ENCODE assay signal across 8 cellular contexts in the genomic region with DNA sequence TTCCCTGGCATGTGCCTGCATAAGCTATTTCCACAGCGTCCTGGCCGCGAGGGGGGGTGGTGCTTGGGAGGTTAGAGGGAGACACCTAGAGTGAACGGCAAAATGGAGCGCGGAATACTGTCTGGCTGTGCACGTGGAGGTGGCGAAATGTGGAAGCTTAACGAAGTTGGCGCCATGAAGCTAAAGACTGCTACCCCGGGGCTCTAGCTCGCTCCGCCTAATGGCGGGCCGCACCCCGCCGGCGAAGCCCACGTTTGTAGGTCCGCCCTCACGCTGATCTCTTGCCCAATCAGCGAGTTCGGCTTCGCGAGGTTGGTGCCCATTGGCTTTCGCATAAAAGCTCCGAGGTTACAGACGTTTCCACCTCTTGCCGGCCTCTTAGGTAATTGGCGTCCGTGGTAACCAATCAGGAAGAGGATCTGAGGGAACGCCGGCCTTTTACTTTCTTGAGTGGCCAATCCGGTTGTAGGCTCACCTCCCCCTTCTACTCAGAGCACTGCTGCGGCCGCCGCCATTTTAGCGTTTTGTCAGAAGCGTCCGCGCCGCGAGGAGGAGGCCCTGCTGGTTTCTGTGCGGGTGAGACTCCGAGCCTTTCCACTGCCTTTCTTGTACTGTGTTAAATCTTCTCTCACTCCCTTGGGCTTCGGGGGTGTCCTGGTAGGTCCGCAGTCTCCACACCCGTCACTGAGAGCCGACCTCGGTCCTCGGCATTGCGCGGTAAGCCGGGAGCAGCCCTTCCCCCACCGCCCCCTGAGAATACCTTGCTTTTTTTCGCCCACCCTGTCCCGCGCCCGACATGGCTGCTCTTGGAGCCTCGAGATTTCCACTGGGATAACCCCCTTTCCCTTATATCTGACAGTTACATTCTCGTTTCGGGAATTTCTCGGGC. TPM values are rescaled to one million over a fixed set of nuclear protein-coding genes. Genes with fewer than 3 reads are reported as not detected.
DNase-seq lines count a peak whose midpoint lies in the region; ATAC-seq and TF ChIP-seq lines count a peak whose summit lies in the region.

A gene with protein sequence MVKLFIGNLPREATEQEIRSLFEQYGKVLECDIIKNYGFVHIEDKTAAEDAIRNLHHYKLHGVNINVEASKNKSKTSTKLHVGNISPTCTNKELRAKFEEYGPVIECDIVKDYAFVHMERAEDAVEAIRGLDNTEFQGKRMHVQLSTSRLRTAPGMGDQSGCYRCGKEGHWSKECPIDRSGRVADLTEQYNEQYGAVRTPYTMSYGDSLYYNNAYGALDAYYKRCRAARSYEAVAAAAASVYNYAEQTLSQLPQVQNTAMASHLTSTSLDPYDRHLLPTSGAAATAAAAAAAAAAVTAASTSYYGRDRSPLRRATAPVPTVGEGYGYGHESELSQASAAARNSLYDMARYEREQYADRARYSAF (plus strand): TSS at position 527 of the 889 bp plus-strand sequence. CDS start 1,009 bp downstream, outside the sequence.

- peaks cover 55% of the 10 kb centered on the region for H3K36me3 Mint-ChIP-seq in WTC11

- peak within 1 kb of the TSS; percentile 99 for H3K4me3 Mint-ChIP-seq in WTC11

- WGBS in smooth muscle cell (ENCODE audit: low lambda C conversion rate): under 1% methylated on average over 63 of the region's 63 CpGs

- peak within 1 kb of the TSS; percentile 95 for H3K9ac ChIP-seq in smooth muscle cell (ENCODE audit: low read depth)

- peaks cover 88% of the 10 kb centered on the region for H3K79me2 ChIP-seq in smooth muscle cell (ENCODE audit: low read depth)

- H3K9me3 Mint-ChIP-seq in WTC11: no peaks in the 10 kb centered on the region

- H4K20me1 ChIP-seq in smooth muscle cell (ENCODE audit: low read depth): peaks cover 94% of the 10 kb centered on the region

- H2AFZ ChIP-seq in smooth muscle cell (ENCODE audit: low read depth): no peak within 1 kb of the TSS

- H3K4me3 ChIP-seq in cardiac fibroblast (replicated peaks in 1 of 2; ENCODE audit: low read depth in 2 of 2, low read length in 2 of 2) (peak within 1 kb of the TSS; percentile 80 to 82), smooth muscle cell (peak within 1 kb of the TSS; percentile 88)

- CTCF ChIA-PET in WTC11 (lab: Charles Lee): interaction anchor here (0.5 to 2.1 kb wide), 20 partner anchors 14 to 338 kb away, joined by 3 to 23 read pairs (median 4); a partner anchor contains a TSS

- H3K36me3 ChIP-seq in smooth muscle cell (ENCODE audit: low read depth): peaks cover 9% of the 10 kb centered on the region

- H3K4me2 ChIP-seq in smooth muscle cell: peak within 1 kb of the TSS; percentile 96

- POLR2A ChIA-PET in WTC11 (lab: Charles Lee): interaction anchor here (0.5 to 3.0 kb wide), 31 partner anchors 9 to 309 kb away, joined by 3 to 38 read pairs (median 5); a partner anchor contains a TSS

- peak within 1 kb of the TSS; percentile 99 for H3K27ac Mint-ChIP-seq in WTC11

- H3K27me3 ChIP-seq in smooth muscle cell (ENCODE audit: low read depth): no peaks in the 10 kb centered on the region

- H3K9me3 ChIP-seq in smooth muscle cell (replicated peaks; ENCODE audit: low read depth): no peaks in the 10 kb centered on the region

- peaks cover 60% of the 10 kb centered on the region for H3K4me1 Mint-ChIP-seq in WTC11

- peaks cover 40% of the 10 kb centered on the region for H3K4me1 ChIP-seq in smooth muscle cell (ENCODE audit: low read depth)

- TF ChIP-seq CTCF in WTC11 (IDR thresholded peaks at IDR 0.05) (no peak), cardiac fibroblast (IDR thresholded peaks at IDR 0.05; ENCODE audit: low read depth, low read length) (peak; percentile 22), smooth muscle cell (IDR thresholded peaks at IDR 0.05; ENCODE audit: borderline replicate concordance, insufficient read depth, poor library complexity, severe bottlenecking) (no peak)

- H3K27me3 Mint-ChIP-seq in WTC11 (ENCODE audit: low read depth): no peaks in the 10 kb centered on the region

- ATAC-seq in GM18909 (IDR thresholded peaks at IDR 0.05; ENCODE audit: poor library complexity, unreplicated experiment): peak; percentile 97
- peak; percentile 94 for ATAC-seq in HG03175 (IDR thresholded peaks at IDR 0.05; ENCODE audit: unreplicated experiment)
- ATAC-seq in WTC11: peak; percentile 96

- H3K27ac ChIP-seq in smooth muscle cell (ENCODE audit: low read depth): peak within 1 kb of the TSS; percentile 94

- peak; percentile 99 for DNase-seq in AG08396 (ENCODE audit: low spot score)
- peak; percentile 100 for DNase-seq in NCI-H226
- peak; percentile 97 for DNase-seq in WTC11 (ENCODE audit: low spot score)
- DNase-seq in cardiac fibroblast (ENCODE audit: low read depth in 2 of 2): peak; percentile 100
- DNase-seq in iPS-NIHi7 (ENCODE audit: extremely low spot score): peak; percentile 99
- DNase-seq in smooth muscle cell (lab: John Stamatoyannopoulos, UW; ENCODE audit: unreplicated experiment): peak; percentile 78

- H3F3A ChIP-seq in smooth muscle cell (ENCODE audit: low read depth): peaks cover 40% of the 10 kb centered on the region

TF ChIP-seq in WTC11, 78 proteins besides CTCF, POLR2A, EP300 and RAD21 (continues in another document):
- TF ChIP-seq FOXP1 (CRISPR knock-in tag; IDR thresholded peaks at IDR 0.05; ENCODE audit: borderline replicate concordance) (peak; percentile 75; the same call in 1 of the 2 replicates), ZBTB21 (CRISPR knock-in tag; IDR thresholded peaks at IDR 0.05; ENCODE audit: borderline replicate concordance) (no peak), ZNF416 (CRISPR knock-in tag; IDR thresholded peaks at IDR 0.05) (peak; percentile 40; the same call in 1 of the 2 replicates), ZNF671 (CRISPR knock-in tag; IDR thresholded peaks at IDR 0.05) (0 out of 2 replicates have a peak, but pooled peaks have one; percentile 64), TEAD1 (CRISPR knock-in tag; IDR thresholded peaks at IDR 0.05) (no peak; the same call in none of the 2 replicates), SMAD4 (CRISPR knock-in tag; IDR thresholded peaks at IDR 0.05) (no peak), OVOL2 (CRISPR knock-in tag; IDR thresholded peaks at IDR 0.05; ENCODE audit: borderline replicate concordance) (no peak), IRF2 (CRISPR knock-in tag; IDR thresholded peaks at IDR 0.05; ENCODE audit: borderline replicate concordance, low read depth) (no peak), HMGA2 (CRISPR knock-in tag; IDR thresholded peaks at IDR 0.05) (no peak), SMAD3 (CRISPR knock-in tag; IDR thresholded peaks at IDR 0.05; ENCODE audit: borderline replicate concordance) (peak; percentile 53; the same call in 1 of the 2 replicates), ETV6 (CRISPR knock-in tag; IDR thresholded peaks at IDR 0.05) (peak; percentile 18; the same call in 1 of the 2 replicates), ZNF263 (CRISPR knock-in tag; IDR thresholded peaks at IDR 0.05; ENCODE audit: low read depth) (0 out of 2 replicates have a peak, but pooled peaks have one; percentile 19), SP1 (CRISPR knock-in tag; conservative IDR thresholded peaks at IDR 0.05) (peak; percentile 76)
- TF ChIP-seq, protein P1, sequence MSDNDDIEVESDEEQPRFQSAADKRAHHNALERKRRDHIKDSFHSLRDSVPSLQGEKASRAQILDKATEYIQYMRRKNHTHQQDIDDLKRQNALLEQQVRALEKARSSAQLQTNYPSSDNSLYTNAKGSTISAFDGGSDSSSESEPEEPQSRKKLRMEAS (CRISPR knock-in tag; IDR thresholded peaks at IDR 0.05): peak; percentile 90
- TF ChIP-seq, protein P2, sequence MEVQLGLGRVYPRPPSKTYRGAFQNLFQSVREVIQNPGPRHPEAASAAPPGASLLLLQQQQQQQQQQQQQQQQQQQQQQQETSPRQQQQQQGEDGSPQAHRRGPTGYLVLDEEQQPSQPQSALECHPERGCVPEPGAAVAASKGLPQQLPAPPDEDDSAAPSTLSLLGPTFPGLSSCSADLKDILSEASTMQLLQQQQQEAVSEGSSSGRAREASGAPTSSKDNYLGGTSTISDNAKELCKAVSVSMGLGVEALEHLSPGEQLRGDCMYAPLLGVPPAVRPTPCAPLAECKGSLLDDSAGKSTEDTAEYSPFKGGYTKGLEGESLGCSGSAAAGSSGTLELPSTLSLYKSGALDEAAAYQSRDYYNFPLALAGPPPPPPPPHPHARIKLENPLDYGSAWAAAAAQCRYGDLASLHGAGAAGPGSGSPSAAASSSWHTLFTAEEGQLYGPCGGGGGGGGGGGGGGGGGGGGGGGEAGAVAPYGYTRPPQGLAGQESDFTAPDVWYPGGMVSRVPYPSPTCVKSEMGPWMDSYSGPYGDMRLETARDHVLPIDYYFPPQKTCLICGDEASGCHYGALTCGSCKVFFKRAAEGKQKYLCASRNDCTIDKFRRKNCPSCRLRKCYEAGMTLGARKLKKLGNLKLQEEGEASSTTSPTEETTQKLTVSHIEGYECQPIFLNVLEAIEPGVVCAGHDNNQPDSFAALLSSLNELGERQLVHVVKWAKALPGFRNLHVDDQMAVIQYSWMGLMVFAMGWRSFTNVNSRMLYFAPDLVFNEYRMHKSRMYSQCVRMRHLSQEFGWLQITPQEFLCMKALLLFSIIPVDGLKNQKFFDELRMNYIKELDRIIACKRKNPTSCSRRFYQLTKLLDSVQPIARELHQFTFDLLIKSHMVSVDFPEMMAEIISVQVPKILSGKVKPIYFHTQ (CRISPR knock-in tag; IDR thresholded peaks at IDR 0.05): no peak; the same call in 1 of the 2 replicates
- TF ChIP-seq, protein P3, sequence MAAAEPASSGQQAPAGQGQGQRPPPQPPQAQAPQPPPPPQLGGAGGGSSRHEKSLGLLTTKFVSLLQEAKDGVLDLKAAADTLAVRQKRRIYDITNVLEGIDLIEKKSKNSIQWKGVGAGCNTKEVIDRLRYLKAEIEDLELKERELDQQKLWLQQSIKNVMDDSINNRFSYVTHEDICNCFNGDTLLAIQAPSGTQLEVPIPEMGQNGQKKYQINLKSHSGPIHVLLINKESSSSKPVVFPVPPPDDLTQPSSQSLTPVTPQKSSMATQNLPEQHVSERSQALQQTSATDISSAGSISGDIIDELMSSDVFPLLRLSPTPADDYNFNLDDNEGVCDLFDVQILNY (CRISPR knock-in tag; IDR thresholded peaks at IDR 0.05): no peak
- TF ChIP-seq, protein P4, sequence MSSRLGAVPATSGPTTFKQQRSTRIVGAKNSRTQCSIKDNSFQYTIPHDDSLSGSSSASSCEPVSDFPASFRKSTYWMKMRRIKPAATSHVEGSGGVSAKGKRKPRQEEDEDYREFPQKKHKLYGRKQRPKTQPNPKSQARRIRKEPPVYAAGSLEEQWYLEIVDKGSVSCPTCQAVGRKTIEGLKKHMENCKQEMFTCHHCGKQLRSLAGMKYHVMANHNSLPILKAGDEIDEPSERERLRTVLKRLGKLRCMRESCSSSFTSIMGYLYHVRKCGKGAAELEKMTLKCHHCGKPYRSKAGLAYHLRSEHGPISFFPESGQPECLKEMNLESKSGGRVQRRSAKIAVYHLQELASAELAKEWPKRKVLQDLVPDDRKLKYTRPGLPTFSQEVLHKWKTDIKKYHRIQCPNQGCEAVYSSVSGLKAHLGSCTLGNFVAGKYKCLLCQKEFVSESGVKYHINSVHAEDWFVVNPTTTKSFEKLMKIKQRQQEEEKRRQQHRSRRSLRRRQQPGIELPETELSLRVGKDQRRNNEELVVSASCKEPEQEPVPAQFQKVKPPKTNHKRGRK (CRISPR knock-in tag; IDR thresholded peaks at IDR 0.05; ENCODE audit: borderline replicate concordance): no peak

RNA-seq across cellular contexts. Expression of the gene that starts here (rescaled TPM):
- total RNA-seq in WTC11 (2021) (144 to 163 TPM (median 154 TPM) in 3 replicates), smooth muscle cell (110 and 125 TPM in 2 replicates)
- 121 and 150 TPM in 2 replicates for polyA plus RNA-seq in smooth muscle cell

Comparison
In these comparisons a context has a peak if more than half of its experiments do, and no peak if none do; other contexts are left out.
1. Peak in every context shown above with its lines: DNase-seq, ATAC-seq, H3K4me3 ChIP-seq and H3K27ac ChIP-seq.